1 cellular context compared by ENCODE assay signal in the genomic region with DNA sequence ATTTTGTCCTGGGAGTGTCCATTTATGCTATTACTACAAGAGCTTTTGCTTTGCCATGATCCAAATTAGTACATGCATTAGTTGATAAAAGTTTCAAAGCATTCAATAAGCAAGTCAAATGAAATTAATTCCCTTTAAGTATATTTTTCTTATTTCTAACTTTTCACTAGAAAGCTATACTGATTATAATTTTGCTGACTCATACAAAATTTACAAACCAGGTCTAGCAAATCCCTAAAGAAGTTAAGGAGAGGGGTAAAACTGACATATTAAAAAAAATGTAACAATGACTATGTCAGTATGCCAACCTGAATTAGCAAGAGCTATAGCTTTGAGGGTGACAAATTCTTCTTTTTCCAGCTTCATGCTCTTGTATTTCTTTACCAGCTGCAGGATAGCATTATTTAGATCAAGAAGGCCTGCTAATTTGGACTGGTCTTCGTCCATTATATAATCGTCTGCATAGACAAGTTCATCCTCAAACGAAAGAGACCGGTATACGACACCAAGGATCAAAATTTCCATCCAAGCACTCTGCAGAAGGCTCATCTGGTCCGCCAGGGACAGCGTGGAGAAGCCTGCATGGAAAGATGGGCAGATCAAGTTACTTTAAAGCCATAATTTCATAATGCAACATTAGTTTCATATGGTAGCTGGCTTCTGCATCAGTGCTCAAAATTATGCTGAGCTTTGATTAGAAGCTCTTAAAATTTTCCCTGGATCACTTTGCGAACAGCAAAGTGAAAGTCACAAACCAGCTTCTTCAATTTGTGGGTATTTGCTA.
TF ChIP-seq lines count a peak whose summit lies in the region.

No MANE protein-coding gene starts in this region.

TF ChIP-seq in A549, 52 proteins besides CTCF, POLR2A, EP300 and RAD21:
- TF ChIP-seq, protein P1, sequence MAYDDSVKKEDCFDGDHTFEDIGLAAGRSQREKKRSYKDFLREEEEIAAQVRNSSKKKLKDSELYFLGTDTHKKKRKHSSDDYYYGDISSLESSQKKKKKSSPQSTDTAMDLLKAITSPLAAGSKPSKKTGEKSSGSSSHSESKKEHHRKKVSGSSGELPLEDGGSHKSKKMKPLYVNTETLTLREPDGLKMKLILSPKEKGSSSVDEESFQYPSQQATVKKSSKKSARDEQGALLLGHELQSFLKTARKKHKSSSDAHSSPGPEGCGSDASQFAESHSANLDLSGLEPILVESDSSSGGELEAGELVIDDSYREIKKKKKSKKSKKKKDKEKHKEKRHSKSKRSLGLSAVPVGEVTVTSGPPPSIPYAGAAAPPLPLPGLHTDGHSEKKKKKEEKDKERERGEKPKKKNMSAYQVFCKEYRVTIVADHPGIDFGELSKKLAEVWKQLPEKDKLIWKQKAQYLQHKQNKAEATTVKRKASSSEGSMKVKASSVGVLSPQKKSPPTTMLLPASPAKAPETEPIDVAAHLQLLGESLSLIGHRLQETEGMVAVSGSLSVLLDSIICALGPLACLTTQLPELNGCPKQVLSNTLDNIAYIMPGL (CRISPR knock-in tag; IDR thresholded peaks at IDR 0.05; ENCODE audit: borderline replicate concordance): no peak
- TF ChIP-seq KDM1A (IDR thresholded peaks at IDR 0.05; ENCODE audit: low read depth): no peak
- no peak for TF ChIP-seq TFCP2L1 (CRISPR knock-in tag; IDR thresholded peaks at IDR 0.05)
- peak; percentile 94 for TF ChIP-seq MAFK (IDR thresholded peaks at IDR 0.05; ENCODE audit: partially characterized antibody)
- TF ChIP-seq, protein P2, sequence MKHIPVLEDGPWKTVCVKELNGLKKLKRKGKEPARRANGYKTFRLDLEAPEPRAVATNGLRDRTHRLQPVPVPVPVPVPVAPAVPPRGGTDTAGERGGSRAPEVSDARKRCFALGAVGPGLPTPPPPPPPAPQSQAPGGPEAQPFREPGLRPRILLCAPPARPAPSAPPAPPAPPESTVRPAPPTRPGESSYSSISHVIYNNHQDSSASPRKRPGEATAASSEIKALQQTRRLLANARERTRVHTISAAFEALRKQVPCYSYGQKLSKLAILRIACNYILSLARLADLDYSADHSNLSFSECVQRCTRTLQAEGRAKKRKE (CRISPR knock-in tag; IDR thresholded peaks at IDR 0.05; ENCODE audit: low read depth): no peak
- TF ChIP-seq SREBF2 (IDR thresholded peaks at IDR 0.05): no peak
- TF ChIP-seq ZNF302 (CRISPR knock-in tag; IDR thresholded peaks at IDR 0.05): no peak
- no peak for TF ChIP-seq CBX2 (IDR thresholded peaks at IDR 0.05; ENCODE audit: borderline replicate concordance, low read depth)
- no peak for TF ChIP-seq CBX8 (IDR thresholded peaks at IDR 0.05)
